Comparison of ENCODE assay signal across 8 cellular contexts in genomic region chr21:41768371-41769042, GRCh38. TPM values are rescaled to one million over a fixed set of nuclear protein-coding genes. Genes with fewer than 3 reads are reported as not detected.
A peak's percentile ranks its signal among the peaks of the same experiment; 100 is the strongest.
DNase-seq lines count a peak whose midpoint lies in the region; ATAC-seq, FAIRE-seq and TF ChIP-seq lines count a peak whose summit lies in the region.

No MANE protein-coding gene starts in this region.

- H3K4me3 Mint-ChIP-seq in central memory CD8-positive, alpha-beta T cell = peak overlapping the region; percentile 81

- H3K27ac Mint-ChIP-seq in central memory CD8-positive, alpha-beta T cell (ENCODE audit: low read depth) = no peak overlapping the region

- WGBS in mesodermal cell (ENCODE audit: insufficient coverage in 2 of 2), 2 experiments = 0 to 1% methylated on average over 6 to 12 of the region's 18 CpGs

- peak; percentile 78 for DNase-seq in BJ (ENCODE audit: low read depth)
- DNase-seq in RCC 7860 (ENCODE audit: low spot score) = peak; percentile 96
- no peak for DNase-seq in central memory CD8-positive, alpha-beta T cell (ENCODE audit: low spot score in 2 of 2)
- no peak for DNase-seq in stimulated activated CD8-positive, alpha-beta memory T cell treated with anti-CD3 and anti-CD28 coated beads, Interleukin-4, amount 100 ng/mL, for 48 hours

- TF ChIP-seq CTCF in BJ (IDR thresholded peaks at IDR 0.05; ENCODE audit: insufficient read depth, low read depth, low read length) = peak; percentile 69
- no peak for TF ChIP-seq CTCF in HEK293 (tag by site-specific recombination; IDR thresholded peaks at IDR 0.05)

- H3K9me3 ChIP-seq in HEK293 (ENCODE audit: control insufficient read depth, insufficient read depth, low read depth, low read length) = no peaks in the 10 kb centered on the region
- no peaks in the 10 kb centered on the region for H3K9me3 ChIP-seq in mesodermal cell (ENCODE audit: control insufficient read depth, low read length)

- no peak for FAIRE-seq in RCC 7860 (lab: Jason Lieb, UNC)

- peaks cover 23% of the 10 kb centered on the region for H3K4me1 Mint-ChIP-seq in central memory CD8-positive, alpha-beta T cell

- ATAC-seq in central memory CD8-positive, alpha-beta T cell (replicated peaks; ENCODE audit: extremely low read depth, poor library complexity, severe bottlenecking) = peak; percentile 21
- ATAC-seq in GM18909 (IDR thresholded peaks at IDR 0.05; ENCODE audit: poor library complexity, unreplicated experiment) (no peak), GM21717 (IDR thresholded peaks at IDR 0.05; ENCODE audit: unreplicated experiment) (no peak)

- H3K4me1 ChIP-seq in HEK293 (ENCODE audit: control insufficient read depth, insufficient read depth, low read length) (peaks cover 26% of the 10 kb centered on the region), mesodermal cell (ENCODE audit: control insufficient read depth, insufficient read depth, low read length, poor library complexity, severe bottlenecking) (peaks cover 24% of the 10 kb centered on the region)

- H3K36me3 Mint-ChIP-seq in central memory CD8-positive, alpha-beta T cell (ENCODE audit: insufficient read depth) = peaks cover 3% of the 10 kb centered on the region

- CTCF ChIA-PET in BJ (lab: Yijun Ruan, JAX) (interaction anchor here (0.5 to 11.1 kb wide), 15 partner anchors 8 to 340 kb away, joined by 3 to 153 read pairs (median 4); no protein-coding TSS in a partner anchor), HEK293 (lab: Yijun Ruan, JAX) (interaction anchor here (0.6 to 3.1 kb wide), 12 partner anchors 8 to 156 kb away, joined by 3 to 25 read pairs (median 5); no protein-coding TSS in a partner anchor)

- peaks cover 13% of the 10 kb centered on the region for H3K27me3 ChIP-seq in BJ (ENCODE audit: control insufficient read depth, insufficient read depth, low read length)

- H3K36me3 ChIP-seq in BJ (ENCODE audit: control insufficient read depth, insufficient read depth, low read length) (no peaks in the 10 kb centered on the region), HEK293 (ENCODE audit: control insufficient read depth in 2 of 2, insufficient read depth in 1 of 2, low read length in 2 of 2) (no peaks in the 10 kb centered on the region), mesodermal cell (ENCODE audit: control insufficient read depth, insufficient read depth, low read length) (no peaks in the 10 kb centered on the region)

- H3K27me3 Mint-ChIP-seq in central memory CD8-positive, alpha-beta T cell = peaks cover 92% of the 10 kb centered on the region

- H3K27ac ChIP-seq in HEK293 (ENCODE audit: extremely low read depth, low read depth, low read length) (no peak overlapping the region; the same call in 1 of the 2 replicates), mesodermal cell (ENCODE audit: low read depth, low read length, severe bottlenecking) (no peak overlapping the region)

- H3K9me3 Mint-ChIP-seq in central memory CD8-positive, alpha-beta T cell = no peaks in the 10 kb centered on the region

- H3K4me3 ChIP-seq in BJ (ENCODE audit: low read depth, low read length) = peak overlapping the region; percentile 24
- H3K4me3 ChIP-seq in HEK293 (ENCODE audit: low read depth, low read length) = peak overlapping the region; percentile 19
- peak overlapping the region; percentile 14 for H3K4me3 ChIP-seq in mesodermal cell (ENCODE audit: extremely low read depth, insufficient read depth, low read length, poor library complexity, severe bottlenecking)

- POLR2A ChIA-PET in BJ (lab: Charles Lee) = interaction anchor here (1.0 kb wide), 1 partner anchor 8 kb away, joined by 3 read pairs; no protein-coding TSS in a partner anchor
- POLR2A ChIA-PET in HEK293 (lab: Yijun Ruan, JAX) = interaction anchor here (0.7 to 2.1 kb wide), 7 partner anchors 8 to 156 kb away, joined by 3 to 11 read pairs (median 4); no protein-coding TSS in a partner anchor

TF ChIP-seq in HEK293, 187 proteins besides CTCF, POLR2A, EP300 and RAD21 (continues in another document):
- peak; percentile 64; the same call in 1 of the 2 replicates for TF ChIP-seq ZSCAN23 (tag by site-specific recombination; IDR thresholded peaks at IDR 0.05)
- TF ChIP-seq GLIS1 (tag by site-specific recombination; IDR thresholded peaks at IDR 0.05) = peak; percentile 99
- TF ChIP-seq TCF7L2 (IDR thresholded peaks at IDR 0.05; ENCODE audit: borderline replicate concordance, low read depth, low read length) = peak; percentile 72; the same call in 1 of the 2 replicates
- peak; percentile 85 for TF ChIP-seq ZBTB20 (tag by site-specific recombination; IDR thresholded peaks at IDR 0.05)
- TF ChIP-seq PRDM10 (tag by site-specific recombination; IDR thresholded peaks at IDR 0.05) = no peak
- TF ChIP-seq ZNF660 (tag by site-specific recombination; IDR thresholded peaks at IDR 0.05) = peak; percentile 28; the same call in 1 of the 2 replicates
- TF ChIP-seq ZNF169 (tag by site-specific recombination; IDR thresholded peaks at IDR 0.05) = no peak
- no peak for TF ChIP-seq ZNF354C (tag by site-specific recombination; IDR thresholded peaks at IDR 0.05; ENCODE audit: borderline replicate concordance, low read depth)
- TF ChIP-seq ZNF677 (tag by site-specific recombination; IDR thresholded peaks at IDR 0.05) = no peak
- TF ChIP-seq ZSCAN4 (tag by site-specific recombination; IDR thresholded peaks at IDR 0.05) = no peak
- TF ChIP-seq ZNF530 (tag by site-specific recombination; IDR thresholded peaks at IDR 0.05; ENCODE audit: low read depth) = no peak
- TF ChIP-seq ZBTB17 (tag by site-specific recombination; IDR thresholded peaks at IDR 0.05) = peak; percentile 52
- peak; percentile 85 for TF ChIP-seq ZNF639 (tag by site-specific recombination; IDR thresholded peaks at IDR 0.05)
- peak; percentile 23 for TF ChIP-seq ZNF184 (tag by site-specific recombination; IDR thresholded peaks at IDR 0.05)
- peak; percentile 91 for TF ChIP-seq ZBTB6 (tag by site-specific recombination; IDR thresholded peaks at IDR 0.05)

RNA-seq across cellular contexts. Expression of gene RIPK4, which starts 1.7 kb away (rescaled TPM):
- polyA plus RNA-seq in BJ (2011; rRNA removed) = 0.13 and 0.37 TPM in 2 replicates
- polyA minus RNA-seq in BJ (2011; rRNA and poly(A)+ RNA removed) = 0.24 and 1.1 TPM in 2 replicates
- 2.2 TPM for polyA plus RNA-seq in mesodermal cell (2013, experiment 1 of 2)
- polyA plus RNA-seq in mesodermal cell (2013, experiment 2 of 2) = 1.3 TPM

Comparison
In these comparisons a context has a peak if more than half of its experiments do, and no peak if none do; other contexts are left out.
1. DNase-seq: peak in BJ (single experiment) and RCC 7860 (single experiment); none in central memory CD8-positive, alpha-beta T cell (0 of 2) and stimulated activated CD8-positive, alpha-beta memory T cell treated with anti-CD3 and anti-CD28 coated beads, Interleukin-4, amount 100 ng/mL, for 48 hours (single experiment).
2. Peak in every context shown above with its lines, with median percentiles within 50 percentile points of each other: H3K4me3 ChIP-seq.